ENCODE assay signal across 8 cellular contexts in the genomic region with DNA sequence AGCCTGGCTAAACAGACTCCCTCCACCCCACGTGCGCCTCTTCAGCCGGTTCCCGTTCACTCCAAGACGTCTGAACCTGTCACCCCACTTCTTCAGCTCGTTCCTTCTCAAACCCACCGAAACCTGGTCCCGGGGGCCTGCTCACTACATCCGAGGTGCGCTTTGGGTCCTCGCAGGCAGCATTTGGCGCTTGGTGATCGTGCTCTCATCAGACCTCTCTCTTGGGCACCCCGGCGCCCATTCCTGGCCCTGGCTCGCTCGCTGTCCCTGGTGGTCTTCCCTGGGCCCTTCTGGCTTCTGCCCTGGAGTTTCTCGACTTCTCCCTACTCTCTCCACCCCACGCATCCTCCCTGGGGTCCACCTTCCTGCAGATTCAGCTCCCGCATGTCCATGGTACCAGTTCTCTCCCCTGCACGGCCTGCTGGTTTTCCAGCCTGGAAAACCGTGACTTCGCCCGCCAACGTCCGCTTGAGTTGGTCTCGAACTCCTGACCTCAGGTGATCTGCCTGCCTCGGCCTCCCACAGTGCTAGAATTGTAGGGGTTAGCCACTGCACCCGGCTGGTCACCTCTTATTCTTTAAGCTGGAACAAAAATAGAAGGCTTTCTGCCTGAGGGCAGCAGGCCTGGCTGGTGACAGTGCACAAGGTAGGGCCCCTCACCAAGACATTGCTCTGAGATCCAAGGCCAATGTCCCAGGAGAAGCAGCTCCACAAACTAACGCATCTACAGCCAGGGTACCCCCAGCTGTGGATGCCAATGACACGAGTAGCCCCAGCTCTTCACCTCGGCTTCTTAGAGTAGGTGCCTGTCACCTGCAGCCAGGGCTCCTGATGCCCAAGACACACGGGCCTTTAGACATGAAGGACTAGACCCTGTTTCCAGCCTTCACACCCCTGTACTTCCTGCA. TPM values are rescaled to one million over a fixed set of nuclear protein-coding genes. Genes with fewer than 3 reads are reported as not detected.
DNase-seq lines count a peak whose midpoint lies in the region; ATAC-seq and TF ChIP-seq lines count a peak whose summit lies in the region.

No MANE protein-coding gene starts in this region.

- H3K4me1 ChIP-seq in duodenal mucosa (ENCODE audit: control insufficient read depth in 1 of 2, insufficient read depth in 2 of 2, low read length in 2 of 2): peaks cover 30 to 40% of the 10 kb centered on the region in 2 donors

- H3K9me3 Mint-ChIP-seq in CD14-positive monocyte (no peaks in the 10 kb centered on the region), nephron progenitor cell (no peaks in the 10 kb centered on the region)

- H3K27ac ChIP-seq in duodenal mucosa (ENCODE audit: low read depth, low read length): peak overlapping the region; percentile 64

- H3K36me3 Mint-ChIP-seq in CD14-positive monocyte: peaks cover 5 to 6% of the 10 kb centered on the region in 2 donors
- H3K36me3 Mint-ChIP-seq in nephron progenitor cell (ENCODE audit: low read depth): no peaks in the 10 kb centered on the region

- H3K27ac Mint-ChIP-seq in CD14-positive monocyte: peak overlapping the region in 6 of 7 donors; percentile 10 to 79 (median 64)
- no peak overlapping the region for H3K27ac Mint-ChIP-seq in nephron progenitor cell

- H3K4me3 ChIP-seq in LNCaP clone FGC (ENCODE audit: low read depth, low read length) (peak overlapping the region; percentile 82), duodenal mucosa (ENCODE audit: low read depth in 1 of 2, low read length in 2 of 2) (peak overlapping the region; percentile 85 to 89)

- intact Hi-C loops in CD14-positive monocyte (cut with micrococcal nuclease): loop anchor here in 1 of 2 donors (10.0 kb wide), 2 partner anchors 231 to 541 kb away; a partner anchor contains a TSS

- TF ChIP-seq CTCF in CD14-positive monocyte (IDR thresholded peaks at IDR 0.05) (no peak), LNCaP clone FGC (IDR thresholded peaks at IDR 0.05; ENCODE audit: control insufficient read depth, extremely low read depth, insufficient read depth) (no peak), nephron progenitor cell (IDR thresholded peaks at IDR 0.05) (no peak)

- H3K27me3 ChIP-seq in duodenal mucosa (ENCODE audit: control insufficient read depth in 1 of 2, insufficient read depth in 2 of 2, low read length in 2 of 2): no peaks in the 10 kb centered on the region

- no peaks in the 10 kb centered on the region for H3K9me3 ChIP-seq in duodenal mucosa (ENCODE audit: control insufficient read depth in 1 of 2, low read length in 2 of 2)

- H3K9ac ChIP-seq in duodenal mucosa (ENCODE audit: low read depth in 1 of 2, low read length in 2 of 2): peak overlapping the region; percentile 82 to 87

- ATAC-seq in HG03521 (IDR thresholded peaks at IDR 0.05; ENCODE audit: unreplicated experiment) (no peak), HG02763 (IDR thresholded peaks at IDR 0.05; ENCODE audit: unreplicated experiment) (no peak)

- peaks cover 0 to 6% (median 2%) of the 10 kb centered on the region in 3 donors for H3K27me3 Mint-ChIP-seq in CD14-positive monocyte (ENCODE audit: low read depth in 3 of 3)
- peaks cover 6% of the 10 kb centered on the region for H3K27me3 Mint-ChIP-seq in nephron progenitor cell (ENCODE audit: low read depth, poor library complexity)

- DNase-seq in CD14-positive monocyte (ENCODE audit: low spot score) (no peak), LNCaP clone FGC (ENCODE audit: low read depth) (no peak), nephron progenitor cell (no peak), NCI-H748 treated with DMSO at 0.1 percent for 48 hours (lab: John Stamatoyannopoulos, UW) (no peak), MV-4-11 (lab: John Stamatoyannopoulos, UW) (no peak)

- H3K4me1 Mint-ChIP-seq in CD14-positive monocyte (peaks cover 26% of the 10 kb centered on the region), nephron progenitor cell (peaks cover 70% of the 10 kb centered on the region)

- peaks cover 0 to 4% of the 10 kb centered on the region in 2 donors for H3K36me3 ChIP-seq in duodenal mucosa (ENCODE audit: control insufficient read depth in 1 of 2, insufficient read depth in 2 of 2, low read length in 2 of 2)

- peak overlapping the region; percentile 27 to 70 for H3K4me3 Mint-ChIP-seq in CD14-positive monocyte
- H3K4me3 Mint-ChIP-seq in nephron progenitor cell: peak overlapping the region; percentile 85

RNA-seq across cellular contexts. Expression of a gene that starts 1.0 kb away (rescaled TPM):
- polyA plus RNA-seq in CD14-positive monocyte: 1 to 10 TPM; 4.7 to 5.0 TPM
